26 cellular contexts compared by ENCODE assay signal in the genomic region with DNA sequence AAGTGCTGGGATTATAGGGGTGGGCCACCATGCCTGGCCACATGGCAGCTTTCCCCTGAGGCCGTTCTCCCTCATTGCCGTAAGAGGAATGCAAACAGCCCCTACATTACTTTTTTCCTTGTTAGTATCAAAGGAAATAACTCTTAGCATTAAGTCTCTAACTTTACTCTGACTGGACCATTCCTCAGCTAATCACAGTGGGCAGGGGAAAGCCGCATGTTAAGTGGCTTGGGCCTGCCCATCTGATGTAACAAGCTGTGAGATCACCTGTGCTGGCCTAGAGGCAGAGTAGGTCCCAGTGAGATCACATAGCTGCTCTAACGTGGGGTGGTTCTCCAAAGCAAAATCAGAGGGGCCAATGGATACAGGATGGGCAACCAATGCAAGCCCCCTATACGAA.
"Had no signal": no experiment of that assay in that cellular context is flagged by ENCODE, and none has a peak within 500 bp of the region (broad histone marks: within the 10 kb centered on the region; RNA-seq: fewer than 3 reads in every experiment).

No MANE protein-coding gene starts in this region.

- H3K27ac Mint-ChIP-seq: activated CD8-positive, alpha-beta T cell treated with anti-CD3 and anti-CD28 coated beads, Interleukin-2, amount 10 ng/mL, durations not matched to agents 7 days and 5 days; activated T-helper 1 cell treated with anti-CD3 and anti-CD28 coated beads, Interleukin-12 subunit alpha, Interleukin-12 subunit beta, Interleukin-2, Interleukin-4 antibody, amounts not matched to agents 30 ng/mL and 10 ng/mL and 1 ng/mL, durations not matched to agents 14 hours and 24 hours and 36 hours; T-helper 1 cell treated with Interleukin-12 subunit alpha and Interleukin-12 subunit beta and Interleukin-4 antibody, amounts not matched to agents 30 μg/mL and 1 μg/mL, for 36 hours had no signal

- H3K4me3 Mint-ChIP-seq: activated CD8-positive, alpha-beta T cell treated with anti-CD3 and anti-CD28 coated beads, Interleukin-2, amount 10 ng/mL, durations not matched to agents 7 days and 5 days; activated T-helper 1 cell treated with anti-CD3 and anti-CD28 coated beads, Interleukin-12 subunit alpha, Interleukin-12 subunit beta, Interleukin-2, Interleukin-4 antibody, amounts not matched to agents 30 ng/mL and 10 ng/mL and 1 ng/mL, durations not matched to agents 14 hours and 24 hours and 36 hours; T-helper 1 cell treated with Interleukin-12 subunit alpha and Interleukin-12 subunit beta and Interleukin-4 antibody, amounts not matched to agents 30 μg/mL and 1 μg/mL, for 36 hours had no signal

- H3K27ac ChIP-seq: brain microvascular endothelial cell, SJSA1 had no signal

- H3K9me3 Mint-ChIP-seq: activated naive CD4-positive, alpha-beta T cell treated with anti-CD3 and anti-CD28 coated beads, Interleukin-2, amount 50 U/mL, for 72 hours; activated T-helper 1 cell treated with anti-CD3 and anti-CD28 coated beads, Interleukin-12 subunit alpha, Interleukin-12 subunit beta, Interleukin-2, Interleukin-4 antibody, amounts not matched to agents 30 ng/mL and 10 ng/mL and 1 ng/mL, durations not matched to agents 14 hours and 24 hours and 36 hours; T-helper 1 cell treated with Interleukin-12 subunit alpha and Interleukin-12 subunit beta and Interleukin-4 antibody, amounts not matched to agents 30 μg/mL and 1 μg/mL, for 36 hours had no signal

- H3K4me3 ChIP-seq: MG63, SJSA1 had no signal

- H3K27me3 ChIP-seq: brain microvascular endothelial cell, MG63, SJSA1 had no signal

- H3K4me1 ChIP-seq: SJSA1 had no signal

- H3K36me3 Mint-ChIP-seq: activated naive CD4-positive, alpha-beta T cell treated with anti-CD3 and anti-CD28 coated beads, Interleukin-2, amount 50 U/mL, for 72 hours had no signal

- H3K9me3 ChIP-seq: MG63, SJSA1 had no signal

- ATAC-seq: activated CD8-positive, alpha-beta T cell treated with anti-CD3 and anti-CD28 coated beads, Interleukin-2, amount 10 ng/mL, durations not matched to agents 7 days and 5 days; activated naive CD4-positive, alpha-beta T cell treated with anti-CD3 and anti-CD28 coated beads, Interleukin-2, amount 50 U/mL, for 72 hours; PC-3; SK-N-SH treated with all-trans-retinoic acid at 6 μM for 48 hours had no signal

- DNase-seq: activated CD4-positive, alpha-beta T cell treated with anti-CD3 and anti-CD28 coated beads for 48 hours; activated CD4-positive, alpha-beta T cell treated with anti-CD3 and anti-CD28 coated beads, Interleukin-2, amount 50 U/mL, for 4 hours; activated CD4-positive, CD25-positive, alpha-beta regulatory T cell treated with anti-CD3 and anti-CD28 coated beads, Interleukin-2, amount 50 U/mL, for 72 hours; activated CD8-positive, alpha-beta T cell treated with anti-CD3 and anti-CD28 coated beads, Interleukin-2, amount 10 ng/mL, durations not matched to agents 7 days and 5 days; activated effector memory CD4-positive, alpha-beta T cell treated with anti-CD3 and anti-CD28 coated beads, Interleukin-2, amount 50 U/mL, for 16 hours; activated naive CD4-positive, alpha-beta T cell treated with Interleukin-2 at 50 U/mL for 16 hours; activated T-cell treated with anti-CD3 and anti-CD28 coated beads, Interleukin-2, amount 50 U/mL, for 1 hour; brain microvascular endothelial cell; cerebellar nuclear complex; MG63; MV-4-11; NCI-H1092 treated with DMSO at 0.1 percent for 48 hours; NCI-H1417 treated with DMSO at 0.1 percent for 48 hours; NCI-H1694; NCI-H2029; NCI-H345; NCI-H510A; NCI-H69; PC-3; SHP77; SW 1271 had no signal
